ENCODE assay signal across 21 cellular contexts in genomic region chrX:70554523-70554922, GRCh38.
"Had no signal": no experiment of that assay in that cellular context is flagged by ENCODE, and none has a peak within 500 bp of the region (broad histone marks: within the 10 kb centered on the region; RNA-seq: fewer than 3 reads in every experiment).

No MANE protein-coding gene starts in this region.

- H3K4me3 Mint-ChIP-seq: activated T-cell treated with anti-CD3 and anti-CD28 coated beads, Interleukin-2, amount 50 U/mL, for 4 hours; central memory CD8-positive, alpha-beta T cell; nephron progenitor cell; type B pancreatic cell had no signal

- H3K27me3 ChIP-seq: esophagus squamous epithelium had no signal

- H3K4me3 ChIP-seq: esophagus squamous epithelium, prostate gland had no signal

- H3K9me3 Mint-ChIP-seq: activated naive CD4-positive, alpha-beta T cell treated with anti-CD3 and anti-CD28 coated beads, Interleukin-2, amount 50 U/mL, for 72 hours; activated T-cell treated with anti-CD3 and anti-CD28 coated beads, Interleukin-2, amount 50 U/mL, for 4 hours; central memory CD8-positive, alpha-beta T cell; type B pancreatic cell had no signal

- H3K27ac Mint-ChIP-seq: activated naive CD4-positive, alpha-beta T cell treated with anti-CD3 and anti-CD28 coated beads, Interleukin-2, amount 50 U/mL, for 72 hours; brain; nephron progenitor cell; type B pancreatic cell had no signal

- H3K27ac ChIP-seq: esophagus squamous epithelium, prostate gland had no signal

- DNase-seq: activated CD4-positive, alpha-beta T cell treated with anti-CD3 and anti-CD28 coated beads for 1 hour; activated CD4-positive, alpha-beta T cell treated with anti-CD3 and anti-CD28 coated beads, Interleukin-2, amount 50 U/mL, for 48 hours; activated gamma-delta T cell; activated T-cell treated with anti-CD3 and anti-CD28 coated beads, Interleukin-2, amount 50 U/mL, for 4 hours; amygdala; cortex of kidney; effector CD8-positive, alpha-beta T cell; esophagus squamous epithelium; kidney; nephron progenitor cell; occipital lobe; right cardiac atrium; stimulated activated CD4-positive, alpha-beta T cell treated with anti-CD3 and anti-CD28 coated beads, Interleukin-4, amount 100 ng/mL, for 4 hours; stimulated activated CD8-positive, alpha-beta memory T cell treated with anti-CD3 and anti-CD28 coated beads, Interleukin-4, amount 100 ng/mL, for 48 hours; stimulated activated naive CD4-positive, alpha-beta T cell treated with Interleukin-2 at 50 U/mL for 16 hours; T1000 had no signal

- H3K4me1 Mint-ChIP-seq: brain; central memory CD8-positive, alpha-beta T cell; nephron progenitor cell had no signal

- H3K9me3 ChIP-seq: esophagus squamous epithelium, prostate gland had no signal

- H3K27me3 Mint-ChIP-seq: type B pancreatic cell had no signal

- H3K36me3 Mint-ChIP-seq: activated naive CD4-positive, alpha-beta T cell treated with anti-CD3 and anti-CD28 coated beads, Interleukin-2, amount 50 U/mL, for 72 hours; brain; type B pancreatic cell had no signal

- ATAC-seq: activated naive CD4-positive, alpha-beta T cell treated with anti-CD3 and anti-CD28 coated beads, Interleukin-2, amount 50 U/mL, for 72 hours; activated T-cell treated with anti-CD3 and anti-CD28 coated beads, Interleukin-2, amount 50 U/mL, for 4 hours; right cardiac atrium had no signal

- H3K4me1 ChIP-seq: esophagus squamous epithelium, prostate gland had no signal

- H3K36me3 ChIP-seq: esophagus squamous epithelium, prostate gland had no signal
